Comparison of ENCODE assay signal across 9 cellular contexts in genomic region chr4:183797041-183797444, GRCh38.
DNase-seq lines count a peak whose midpoint lies in the region; ATAC-seq, FAIRE-seq and TF ChIP-seq lines count a peak whose summit lies in the region.
"Had no signal": no experiment of that assay in that cellular context is flagged by ENCODE, and none has a peak within 500 bp of the region (broad histone marks: within the 10 kb centered on the region; RNA-seq: fewer than 3 reads in every experiment).

No MANE protein-coding gene starts in this region.

- WGBS in mammary epithelial cell (ENCODE audit: low coverage, missing lambda C conversion rate): 20% methylated on average over 1 of the region's 39 CpGs

- FAIRE-seq in urothelium cell line (lab: Jason Lieb, UNC): no peak
- FAIRE-seq: G401.6 had no signal

- H3K27ac ChIP-seq in mammary epithelial cell (ENCODE audit: insufficient read depth, low read depth, low read length) (no peak overlapping the region), lower lobe of right lung (peak overlapping the region; percentile 79)

- TF ChIP-seq CTCF in mammary epithelial cell (conservative IDR thresholded peaks at IDR 0.05 in 1 of 2, IDR thresholded peaks at IDR 0.05 in 1 of 2; ENCODE audit: extremely low read depth in 1 of 2, insufficient read depth in 1 of 2, low read depth in 1 of 2, low read length in 2 of 2) (no peak), lower lobe of right lung (IDR thresholded peaks at IDR 0.05) (no peak)

- H3K79me2 ChIP-seq in mammary epithelial cell (ENCODE audit: insufficient read depth, low read length): no peaks in the 10 kb centered on the region

- DNase-seq in activated CD8-positive, alpha-beta memory T cell treated with anti-CD3 and anti-CD28 coated beads, Interleukin-2, amount 50 U/mL, for 48 hours: peak; percentile 51
- no peak for DNase-seq in activated CD8-positive, alpha-beta memory T cell treated with anti-CD3 and anti-CD28 coated beads for 24 hours
- DNase-seq in mammary epithelial cell (peak; percentile 32), lower lobe of right lung (peak; percentile 73), urothelium cell line (ENCODE audit: low spot score) (peak; percentile 61), germinal center (ENCODE audit: low spot score) (no peak), NAMALWA (ENCODE audit: low spot score) (no peak)

- intact Hi-C loops in mammary epithelial cell (cut with micrococcal nuclease): loop anchor here (10.0 kb wide), 1 partner anchor 82 kb away; no protein-coding TSS in a partner anchor
- intact Hi-C loops in lower lobe of right lung (cut with DNase I): no loop called here

- peaks cover 2% of the 10 kb centered on the region for H3K27me3 ChIP-seq in mammary epithelial cell (ENCODE audit: insufficient read depth, low read length)
- H3K27me3 ChIP-seq in lower lobe of right lung (ENCODE audit: low read depth): peaks cover 33% of the 10 kb centered on the region

- H3K4me2 ChIP-seq in mammary epithelial cell (ENCODE audit: insufficient read depth, low read depth, low read length): peak overlapping the region; percentile 98

- H3K4me1 ChIP-seq in mammary epithelial cell (ENCODE audit: insufficient read depth, low read length) (peaks cover 18% of the 10 kb centered on the region), lower lobe of right lung (peaks cover 4% of the 10 kb centered on the region)

- ATAC-seq in lower lobe of right lung: peak; percentile 74 to 83
- ATAC-seq in HG02798 (IDR thresholded peaks at IDR 0.05; ENCODE audit: poor library complexity, unreplicated experiment): no peak

- H4K20me1 ChIP-seq in mammary epithelial cell (ENCODE audit: insufficient read depth, low read length): no peaks in the 10 kb centered on the region

- CTCF ChIA-PET in mammary epithelial cell (lab: Charles Lee; ENCODE audit: low non-redundant PET): no interaction called here

- H3K9me3 ChIP-seq in mammary epithelial cell (replicated peaks; ENCODE audit: insufficient read depth, low read length): peaks cover 9% of the 10 kb centered on the region
- H3K9me3 ChIP-seq in lower lobe of right lung: peaks cover 7% of the 10 kb centered on the region

- H2AFZ ChIP-seq in mammary epithelial cell (ENCODE audit: low read depth, low read length): peak overlapping the region; percentile 97

- dilution Hi-C loops in mammary epithelial cell (cut with HindIII; ENCODE audit: low sequenced_read_pairs): no loop called here

- BruUV-seq in mammary epithelial cell (replicated peaks; lab: Mats Ljungman, UMichigan): no TSS peak

- H3K4me3 ChIP-seq in mammary epithelial cell (replicated peaks in 1 of 3; ENCODE audit: insufficient read depth in 1 of 3, low read depth in 2 of 3, low read length in 3 of 3) (peak overlapping the region; percentile 42 to 60 (median 52)), lower lobe of right lung (peak overlapping the region; percentile 66)

- in situ Hi-C loops in mammary epithelial cell (cut with MboI; ENCODE audit: low sequenced_read_pairs in 2 of 2): no loop called here

- peak overlapping the region; percentile 5 for H3K9ac ChIP-seq in mammary epithelial cell (ENCODE audit: insufficient read depth, low read length)

- H3K36me3 ChIP-seq in mammary epithelial cell (ENCODE audit: insufficient read depth, low read length) (no peaks in the 10 kb centered on the region), lower lobe of right lung (no peaks in the 10 kb centered on the region)

Comparison
In these comparisons a context has a peak if more than half of its experiments do, and no peak if none do; other contexts are left out.
1. DNase-seq: peak in activated CD8-positive, alpha-beta memory T cell treated with anti-CD3 and anti-CD28 coated beads, Interleukin-2, amount 50 U/mL, for 48 hours (single experiment), mammary epithelial cell (single experiment), lower lobe of right lung (single experiment) and urothelium cell line (single experiment); none in activated CD8-positive, alpha-beta memory T cell treated with anti-CD3 and anti-CD28 coated beads for 24 hours (single experiment), germinal center (single experiment) and NAMALWA (single experiment).